8 cellular contexts compared by ENCODE assay signal in genomic region chr1:94926365-94926914, GRCh38. TPM values are rescaled to one million over a fixed set of nuclear protein-coding genes. Genes with fewer than 3 reads are reported as not detected.
DNase-seq lines count a peak whose midpoint lies in the region; ATAC-seq lines count a peak whose summit lies in the region.

No MANE protein-coding gene starts in this region.

- peaks cover 49% of the 10 kb centered on the region for H3K27me3 Mint-ChIP-seq in activated naive CD4-positive, alpha-beta T cell treated with anti-CD3 and anti-CD28 coated beads, Interleukin-2, amount 10 ng/mL, durations not matched to agents 7 days and 5 days

- peaks cover 22% of the 10 kb centered on the region for H3K4me1 Mint-ChIP-seq in activated naive CD4-positive, alpha-beta T cell treated with anti-CD3 and anti-CD28 coated beads, Interleukin-2, amount 10 ng/mL, durations not matched to agents 7 days and 5 days

- peak; percentile 11 for DNase-seq in NOMO-1 treated with DMSO at 0.1 percent for 48 hours (lab: John Stamatoyannopoulos, UW; ENCODE audit: unreplicated experiment)
- DNase-seq in NOMO-1 treated with dmso at 0.1 percent for 144 hours (lab: John Stamatoyannopoulos, UW; ENCODE audit: unreplicated experiment) = no peak
- DNase-seq in M059J (ENCODE audit: low read depth) = peak; percentile 56
- DNase-seq in activated naive CD4-positive, alpha-beta T cell treated with anti-CD3 and anti-CD28 coated beads, Interleukin-2, amount 10 ng/mL, durations not matched to agents 7 days and 5 days = peak; percentile 43
- DNase-seq in glomerular visceral epithelial cell (ENCODE audit: extremely low spot score) = peak; percentile 55
- DNase-seq in nucleus accumbens (lab: John Stamatoyannopoulos, UW) = peak in 41 of 56 donors; percentile 11 to 83 (median 59)
- no peak for DNase-seq in NCI-H187 treated with DMSO at 0.1 percent for 48 hours (lab: John Stamatoyannopoulos, UW)

- peak overlapping the region; percentile 81 for H3K4me3 Mint-ChIP-seq in activated naive CD4-positive, alpha-beta T cell treated with anti-CD3 and anti-CD28 coated beads, Interleukin-2, amount 10 ng/mL, durations not matched to agents 7 days and 5 days

- ATAC-seq in GM21786 (IDR thresholded peaks at IDR 0.05; ENCODE audit: unreplicated experiment) = peak; percentile 23

- H3K9me3 Mint-ChIP-seq in activated naive CD4-positive, alpha-beta T cell treated with anti-CD3 and anti-CD28 coated beads, Interleukin-2, amount 10 ng/mL, durations not matched to agents 7 days and 5 days = no peaks in the 10 kb centered on the region

- peaks cover 2% of the 10 kb centered on the region for H3K36me3 Mint-ChIP-seq in activated naive CD4-positive, alpha-beta T cell treated with anti-CD3 and anti-CD28 coated beads, Interleukin-2, amount 10 ng/mL, durations not matched to agents 7 days and 5 days

- H3K27ac Mint-ChIP-seq in activated naive CD4-positive, alpha-beta T cell treated with anti-CD3 and anti-CD28 coated beads, Interleukin-2, amount 10 ng/mL, durations not matched to agents 7 days and 5 days = no peak overlapping the region

- CTCF ChIA-PET in activated naive CD4-positive, alpha-beta T cell treated with anti-CD3 and anti-CD28 coated beads, Interleukin-2, amount 10 ng/mL, durations not matched to agents 7 days and 5 days (lab: Charles Lee) = no interaction called here

RNA-seq across cellular contexts. Expression of gene CNN3, which starts 0.5 kb away (rescaled TPM):
- total RNA-seq in M059J (2014; rRNA removed; shearing (Covaris generic)) = 300 and 364 TPM in 2 replicates

Comparison
In these comparisons a context has a peak if more than half of its experiments do, and no peak if none do; other contexts are left out.
1. DNase-seq: peak in NOMO-1 treated with DMSO at 0.1 percent for 48 hours (single experiment), M059J (single experiment), activated naive CD4-positive, alpha-beta T cell treated with anti-CD3 and anti-CD28 coated beads, Interleukin-2, amount 10 ng/mL, durations not matched to agents 7 days and 5 days (single experiment), glomerular visceral epithelial cell (single experiment) and nucleus accumbens (41 of 56); none in NOMO-1 treated with dmso at 0.1 percent for 144 hours (single experiment) and NCI-H187 treated with DMSO at 0.1 percent for 48 hours (single experiment).